In genomic region chr10:132410779-132411532, GRCh38 we compare ENCODE assay signal across 11 cellular contexts. TPM values are rescaled to one million over a fixed set of nuclear protein-coding genes. Genes with fewer than 3 reads are reported as not detected.
A peak's percentile ranks its signal among the peaks of the same experiment; 100 is the strongest.
DNase-seq lines count a peak whose midpoint lies in the region; ATAC-seq and TF ChIP-seq lines count a peak whose summit lies in the region.
"Had no signal": no experiment of that assay in that cellular context is flagged by ENCODE, and none has a peak within 500 bp of the region (broad histone marks: within the 10 kb centered on the region; RNA-seq: fewer than 3 reads in every experiment).

No MANE protein-coding gene starts in this region.

- peak overlapping the region; percentile 27 for H3K18ac ChIP-seq in trophoblast cell (ENCODE audit: low read length)

- H4K8ac ChIP-seq in trophoblast cell (ENCODE audit: low read depth, low read length), result peak overlapping the region; percentile 67

- peak overlapping the region; percentile 74 for H4K91ac ChIP-seq in trophoblast cell (ENCODE audit: low read depth, low read length)

- peak overlapping the region; percentile 10 for H4K12ac ChIP-seq in trophoblast cell (ENCODE audit: low read depth, low read length)

- peaks cover 42% of the 10 kb centered on the region for H3K4me1 ChIP-seq in cardiac muscle cell (ENCODE audit: low read depth)
- H3K4me1 ChIP-seq in gastroesophageal sphincter, result peaks cover 0 to 93% (median 44%) of the 10 kb centered on the region in 3 donors
- peaks cover 70 to 78% of the 10 kb centered on the region in 2 experiments for H3K4me1 ChIP-seq in trophoblast cell (ENCODE audit: control insufficient read depth in 1 of 2, insufficient read depth in 2 of 2, low read length in 2 of 2)
- H3K4me1 ChIP-seq in uterus, result peaks cover 0 to 29% of the 10 kb centered on the region in 2 donors

- peak overlapping the region; percentile 70 for H2AK5ac ChIP-seq in trophoblast cell (ENCODE audit: low read length)

- no peak for TF ChIP-seq EP300 in gastroesophageal sphincter (IDR thresholded peaks at IDR 0.05)

- H3K36me3 ChIP-seq in cardiac muscle cell, result peaks cover 3% of the 10 kb centered on the region
- H3K36me3 ChIP-seq in gastroesophageal sphincter, result peaks cover 0 to 7% of the 10 kb centered on the region in 2 donors
- H3K36me3 ChIP-seq in trophoblast cell (ENCODE audit: control insufficient read depth in 1 of 2, insufficient read depth in 2 of 2, low read length in 2 of 2), result peaks cover 43 to 46% of the 10 kb centered on the region in 2 experiments
- no peaks in the 10 kb centered on the region for H3K36me3 ChIP-seq in uterus

- peak overlapping the region; percentile 82 for H2BK120ac ChIP-seq in trophoblast cell (ENCODE audit: insufficient read depth, low read length, poor library complexity)

- intact Hi-C loops in left cardiac atrium (cut with DNase I), result no loop called here
- intact Hi-C loops in uterus (cut with DNase I; ENCODE audit: low total_unique reads), result no loop called here

- 81% methylated on average over 4 of the region's 28 CpGs; no CpG with 5 or more reads in 1 of the 2 donors for WGBS in gastroesophageal sphincter (ENCODE audit: low coverage in 1 of 2), 2 donors
- no CpG with 5 or more reads among the region's 28 CpGs for WGBS in trophoblast cell (ENCODE audit: extremely low coverage, insufficient coverage, insufficient read length)

- TF ChIP-seq POLR2A in gastroesophageal sphincter (IDR thresholded peaks at IDR 0.05), result no peak
- no peak for TF ChIP-seq POLR2A in uterus (IDR thresholded peaks at IDR 0.05)

- H3K4me2 ChIP-seq in trophoblast cell (ENCODE audit: low read length), result no peak overlapping the region
- H3K4me2 ChIP-seq: A549 had no signal

- TF ChIP-seq CTCF in cardiac muscle cell (IDR thresholded peaks at IDR 0.05; ENCODE audit: low read depth, low read length) (no peak), gastroesophageal sphincter (IDR thresholded peaks at IDR 0.05) (no peak), uterus (IDR thresholded peaks at IDR 0.05) (no peak)

- peak overlapping the region; percentile 38 for H3K14ac ChIP-seq in trophoblast cell (ENCODE audit: low read length)

- H3K27ac ChIP-seq in cardiac muscle cell (peak overlapping the region; percentile 13), gastroesophageal sphincter (peak overlapping the region; percentile 24 to 94 (median 84)), trophoblast cell (ENCODE audit: low read depth, low read length) (peak overlapping the region; percentile 91), uterus (peak overlapping the region; percentile 83 to 89)
- H3K27ac ChIP-seq: A549 had no signal

- H2BK12ac ChIP-seq in trophoblast cell (ENCODE audit: low read length), result peak overlapping the region; percentile 78

- H2BK5ac ChIP-seq in trophoblast cell (ENCODE audit: low read depth, low read length, poor library complexity), result peak overlapping the region; percentile 62

- DNase-seq in cardiac muscle cell (ENCODE audit: low read depth in 1 of 2, low spot score in 1 of 2), result no peak
- DNase-seq in left cardiac atrium, result no peak
- no peak for DNase-seq in trophoblast cell
- DNase-seq in uterus, result no peak
- no peak for DNase-seq in NCI-H526 (lab: John Stamatoyannopoulos, UW)
- DNase-seq in activated CD4-positive, alpha-beta T cell treated with anti-CD3 and anti-CD28 coated beads for 4 hours, result no peak
- DNase-seq: activated CD8-positive, alpha-beta memory T cell treated with anti-CD3 and anti-CD28 coated beads for 24 hours had no signal

- H3K9ac ChIP-seq in trophoblast cell (ENCODE audit: low read length), result no peak overlapping the region

- no peaks in the 10 kb centered on the region for H3K9me3 ChIP-seq in cardiac muscle cell (ENCODE audit: low read depth)
- H3K9me3 ChIP-seq in gastroesophageal sphincter, result no peaks in the 10 kb centered on the region
- H3K9me3 ChIP-seq in trophoblast cell (ENCODE audit: insufficient read depth, low read depth, low read length), result peaks cover 4% of the 10 kb centered on the region
- no peaks in the 10 kb centered on the region for H3K9me3 ChIP-seq in uterus
- H3K9me3 ChIP-seq: A549 had no signal

- H3K27me3 ChIP-seq in cardiac muscle cell, result no peaks in the 10 kb centered on the region
- H3K27me3 ChIP-seq in gastroesophageal sphincter, result no peaks in the 10 kb centered on the region
- no peaks in the 10 kb centered on the region for H3K27me3 ChIP-seq in trophoblast cell (ENCODE audit: insufficient read depth, low read length)
- H3K27me3 ChIP-seq in uterus, result no peaks in the 10 kb centered on the region

- peaks cover 58% of the 10 kb centered on the region for H3K79me1 ChIP-seq in trophoblast cell (ENCODE audit: low read length)

- peaks cover 62% of the 10 kb centered on the region for H3K79me2 ChIP-seq in trophoblast cell (ENCODE audit: control insufficient read depth, insufficient read depth, low read length, poor library complexity)

- no peak overlapping the region for H3K23ac ChIP-seq in trophoblast cell (ENCODE audit: low read length)

- ATAC-seq in left cardiac atrium, result no peak
- ATAC-seq in gastroesophageal sphincter, result no peak
- ATAC-seq in HG03565 (IDR thresholded peaks at IDR 0.05; ENCODE audit: unreplicated experiment), result no peak
- ATAC-seq: A549 had no signal

- H3K4me3 ChIP-seq in cardiac muscle cell (no peak overlapping the region), gastroesophageal sphincter (peak overlapping the region in 1 of 2 donors; percentile 20), trophoblast cell (ENCODE audit: low read depth, low read length) (no peak overlapping the region), uterus (peak overlapping the region in 1 of 2 donors; percentile 11)
- H3K4me3 ChIP-seq: A549, lung had no signal

- peak overlapping the region; percentile 57 for H3K4ac ChIP-seq in trophoblast cell (ENCODE audit: low read depth, low read length)

- H2AFZ ChIP-seq in trophoblast cell (ENCODE audit: insufficient read depth, low read length, poor library complexity), result peak overlapping the region; percentile 42

RNA-seq across cellular contexts. Expression of gene PWWP2B, which starts 14.0 kb away (rescaled TPM):
- 28.3 and 35.7 TPM in 2 replicates for total RNA-seq in cardiac muscle cell
- polyA plus RNA-seq in cardiac muscle cell, result 11.7 and 11.8 TPM in 2 replicates
- total RNA-seq in left cardiac atrium, result 10 to 100 TPM; 11.8 to 12.7 TPM
- 10 to 100 TPM; 11.3 to 17.1 (median 14.8) TPM for total RNA-seq in gastroesophageal sphincter
- polyA plus RNA-seq in trophoblast cell (2013), result 57.0 and 60.9 TPM in 2 replicates
- 10 to 100 TPM in 2 of 4 donors, 1 to 10 TPM in 1, under 1 TPM in 1; 0.29 to 27.6 (median 8.3) TPM for total RNA-seq in uterus

Comparison
In these comparisons a context has a peak if more than half of its experiments do, and no peak if none do; other contexts are left out.
1. H3K27ac ChIP-seq: peak in every context shown above with its lines; median percentile 91 in trophoblast cell; 86 in uterus; 84 in gastroesophageal sphincter; 13 in cardiac muscle cell.